In genomic region chr10:98416989-98417388, GRCh38 we compare ENCODE assay signal across 1 cellular context.
TF ChIP-seq lines count a peak whose summit lies in the region.

No MANE protein-coding gene starts in this region.

TF ChIP-seq in K562, 482 proteins besides CTCF, POLR2A, EP300 and RAD21:
- TF ChIP-seq ZNF224 (CRISPR knock-in tag; IDR thresholded peaks at IDR 0.05), result no peak
- no peak for TF ChIP-seq GATAD2A (IDR thresholded peaks at IDR 0.05)
- peak; percentile 37; the same call in 1 of the 2 replicates for TF ChIP-seq CBFA2T3 (IDR thresholded peaks at IDR 0.05)
- no peak for TF ChIP-seq IRF2 (CRISPR knock-in tag; IDR thresholded peaks at IDR 0.05)
- TF ChIP-seq ZNF431 (CRISPR knock-in tag; IDR thresholded peaks at IDR 0.05), result no peak
